Comparison of ENCODE assay signal across 8 cellular contexts in genomic region chr11:12410006-12410728, GRCh38. TPM values are rescaled to one million over a fixed set of nuclear protein-coding genes. Genes with fewer than 3 reads are reported as not detected.
DNase-seq lines count a peak whose midpoint lies in the region; ATAC-seq and TF ChIP-seq lines count a peak whose summit lies in the region.

No MANE protein-coding gene starts in this region.

- no peaks in the 10 kb centered on the region for H3K4me1 Mint-ChIP-seq in T-helper 2 cell treated with Interferon-gamma antibody and Interleukin-4, amounts not matched to agents 5 μg/mL and 100 μg/mL, for 36 hours (ENCODE audit: low read depth)

- H3K9ac ChIP-seq in colonic mucosa (ENCODE audit: low read depth in 2 of 2, low read length in 2 of 2) = no peak overlapping the region

- ATAC-seq in GM19467 (IDR thresholded peaks at IDR 0.05; ENCODE audit: unreplicated experiment) = no peak

- peaks cover 9% of the 10 kb centered on the region for H3K27me3 Mint-ChIP-seq in T-helper 2 cell treated with Interferon-gamma antibody and Interleukin-4, amounts not matched to agents 5 μg/mL and 100 μg/mL, for 36 hours (ENCODE audit: low read depth)

- H3K36me3 Mint-ChIP-seq in T-helper 2 cell treated with Interferon-gamma antibody and Interleukin-4, amounts not matched to agents 5 μg/mL and 100 μg/mL, for 36 hours (ENCODE audit: low read depth) = no peaks in the 10 kb centered on the region

- H3K4me3 ChIP-seq in AG09309 (ENCODE audit: control insufficient read depth, low read depth, low read length) (no peak overlapping the region), colonic mucosa (no peak overlapping the region)

- H3K9me3 Mint-ChIP-seq in T-helper 2 cell treated with Interferon-gamma antibody and Interleukin-4, amounts not matched to agents 5 μg/mL and 100 μg/mL, for 36 hours = no peaks in the 10 kb centered on the region

- H3K27ac Mint-ChIP-seq in T-helper 2 cell treated with Interferon-gamma antibody and Interleukin-4, amounts not matched to agents 5 μg/mL and 100 μg/mL, for 36 hours = no peak overlapping the region

- H3K4me3 Mint-ChIP-seq in T-helper 2 cell treated with Interferon-gamma antibody and Interleukin-4, amounts not matched to agents 5 μg/mL and 100 μg/mL, for 36 hours = no peak overlapping the region

- H3K36me3 ChIP-seq in colonic mucosa = no peaks in the 10 kb centered on the region

- TF ChIP-seq CTCF in AG09309 (IDR thresholded peaks at IDR 0.05; ENCODE audit: control insufficient read depth, insufficient read depth, low read depth, low read length, missing control alignments) (peak; percentile 43), LNCAP (IDR thresholded peaks at IDR 0.05) (peak; percentile 24; the same call in 1 of the 2 replicates), colonic mucosa (IDR thresholded peaks at IDR 0.05) (no peak)

- intact Hi-C loops in colonic mucosa (cut with DNase I) = loop anchor here (10.0 kb wide), 2 partner anchors 255 to 485 kb away; no protein-coding TSS in a partner anchor

- H3K27ac ChIP-seq in colonic mucosa = peak overlapping the region; percentile 54

- no peaks in the 10 kb centered on the region for H3K4me1 ChIP-seq in colonic mucosa

- no peaks in the 10 kb centered on the region for H3K9me3 ChIP-seq in colonic mucosa

- no peak for DNase-seq in AG09309 (ENCODE audit: low read depth)
- no peak for DNase-seq in colonic mucosa
- peak; percentile 56 for DNase-seq in middle frontal gyrus (ENCODE audit: extremely low spot score, low spot score)
- no peak for DNase-seq in NOMO-1 treated with DMSO at 0.1 percent for 48 hours (lab: John Stamatoyannopoulos, UW; ENCODE audit: unreplicated experiment)
- DNase-seq in T-helper 2 cell treated with Interferon-gamma antibody and Interleukin-4, amounts not matched to agents 5 μg/mL and 100 μg/mL, for 36 hours (ENCODE audit: low spot score) = no peak
- no peak for DNase-seq in activated naive CD4-positive, alpha-beta T cell (lab: John Stamatoyannopoulos, UW)

- H3K27me3 ChIP-seq in colonic mucosa = no peaks in the 10 kb centered on the region

RNA-seq across cellular contexts. Expression of gene PARVA, which starts 32.8 kb away (rescaled TPM):
- 10 to 100 TPM; 61.8 to 78.5 TPM for total RNA-seq in colonic mucosa
